23 cellular contexts compared by ENCODE assay signal in the genomic region with DNA sequence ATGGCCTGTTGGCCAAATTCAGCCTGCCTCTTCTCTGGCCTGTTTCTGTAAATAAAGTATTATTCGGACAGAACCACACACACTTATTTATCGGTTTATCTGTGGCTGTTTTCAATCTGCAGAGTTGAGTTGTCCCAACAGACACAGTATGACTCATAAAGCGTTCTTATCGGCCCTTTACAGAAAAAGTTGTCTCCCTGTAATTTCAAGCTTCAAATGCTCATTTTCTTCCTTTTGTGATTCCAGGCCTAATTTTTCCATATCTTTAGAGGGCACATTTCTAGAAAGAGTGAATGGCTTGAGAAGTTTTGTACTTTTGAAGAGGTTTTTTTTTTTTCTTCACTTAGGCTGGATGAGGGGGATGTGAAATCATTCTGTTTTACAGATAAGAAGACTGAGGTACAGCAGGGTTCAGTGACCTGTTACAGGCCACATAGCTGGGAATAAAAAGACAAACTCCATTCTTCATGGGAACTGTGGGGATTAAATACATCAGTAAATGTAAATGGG.
A peak's percentile ranks its signal among the peaks of the same experiment; 100 is the strongest.
DNase-seq lines count a peak whose midpoint lies in the region; ATAC-seq, FAIRE-seq and TF ChIP-seq lines count a peak whose summit lies in the region.
"Had no signal": no experiment of that assay in that cellular context is flagged by ENCODE, and none has a peak within 500 bp of the region (broad histone marks: within the 10 kb centered on the region; RNA-seq: fewer than 3 reads in every experiment).

No MANE protein-coding gene starts in this region.

- BruUV-seq in K562 (replicated peaks; lab: Mats Ljungman, UMichigan), result no TSS peak

- H2BK5ac ChIP-seq in mesenchymal stem cell (ENCODE audit: low read depth, low read length, poor library complexity, severe bottlenecking), result no peak overlapping the region

- no peak overlapping the region for H4K8ac ChIP-seq in mesenchymal stem cell (ENCODE audit: low read length)

- no peak overlapping the region for H4K91ac ChIP-seq in mesenchymal stem cell (ENCODE audit: low read length)

- 0% methylated on average over 4 of the region's 4 CpGs for WGBS in K562 (ENCODE audit: insufficient coverage, low coverage, missing lambda C conversion rate)
- WGBS in mesenchymal stem cell, result 30% methylated on average over 4 of the region's 4 CpGs
- WGBS in sigmoid colon, 2 donors, result 80 to 82% methylated on average over 4 of the region's 4 CpGs
- WGBS in body of pancreas, 2 donors, result 76 to 81% methylated on average over 4 of the region's 4 CpGs

- H3K14ac ChIP-seq in mesenchymal stem cell (ENCODE audit: low read length in 2 of 2), result no peak overlapping the region

- no peaks in the 10 kb centered on the region for H3K79me1 ChIP-seq in mesenchymal stem cell (replicated peaks; ENCODE audit: low read length, poor library complexity, severe bottlenecking)

- H3K18ac ChIP-seq in mesenchymal stem cell (ENCODE audit: low read depth in 1 of 2, low read length in 2 of 2), result no peak overlapping the region

- no peak overlapping the region for H2AK5ac ChIP-seq in mesenchymal stem cell (ENCODE audit: low read length, severe bottlenecking)

- no peak overlapping the region for H2BK15ac ChIP-seq in mesenchymal stem cell (ENCODE audit: low read depth, poor library complexity, severe bottlenecking)

- H3K9ac ChIP-seq in K562 (ENCODE audit: insufficient read depth in 1 of 2, low read depth in 2 of 2, low read length in 2 of 2) (no peak overlapping the region), mesenchymal stem cell (ENCODE audit: low read length) (no peak overlapping the region)

- peak; percentile 55 for TF ChIP-seq EP300 in K562 (IDR thresholded peaks at IDR 0.05; ENCODE audit: low read length)
- TF ChIP-seq EP300 in sigmoid colon (IDR thresholded peaks at IDR 0.05), result no peak

- no peak overlapping the region for H3K4ac ChIP-seq in mesenchymal stem cell (ENCODE audit: low read depth in 1 of 2, low read length in 2 of 2)

- no peak overlapping the region for H2BK120ac ChIP-seq in mesenchymal stem cell (ENCODE audit: low read depth, low read length)

- no peaks in the 10 kb centered on the region for H3K79me2 ChIP-seq in K562 (ENCODE audit: control insufficient read depth, insufficient read depth, low read length)

- no peak for FAIRE-seq in K562 (lab: Jason Lieb, UNC)
- FAIRE-seq: GM12891, GM18507 had no signal

- no peak overlapping the region for H3K27ac ChIP-seq in K562 (ENCODE audit: extremely low read depth, low read depth, low read length)
- H3K27ac ChIP-seq in mesenchymal stem cell (ENCODE audit: low read length, poor library complexity, severe bottlenecking), result no peak overlapping the region
- no peak overlapping the region for H3K27ac ChIP-seq in sigmoid colon
- no peak overlapping the region for H3K27ac ChIP-seq in body of pancreas

- POLR2A ChIA-PET in K562 (lab: Yijun Ruan, JAX) (interaction anchor here (0.6 kb wide), 1 partner anchor 1335 kb away, joined by 3 read pairs; no protein-coding TSS in a partner anchor), GM10248 (lab: Yijun Ruan, JAX) (no interaction called here)

- TF ChIP-seq RAD21 in K562 (CRISPR knock-in tag; conservative IDR thresholded peaks at IDR 0.05 in 1 of 2, IDR thresholded peaks at IDR 0.05 in 1 of 2), result no peak

- H4K20me1 ChIP-seq in K562 (replicated peaks; ENCODE audit: control insufficient read depth, insufficient read depth, low read length), result no peaks in the 10 kb centered on the region

- no peak overlapping the region for H3K4me3 ChIP-seq in K562
- H3K4me3 ChIP-seq in mesenchymal stem cell (ENCODE audit: insufficient read depth in 1 of 2, low read depth in 1 of 2, low read length in 2 of 2), result no peak overlapping the region
- H3K4me3 ChIP-seq in sigmoid colon, result no peak overlapping the region
- no peak overlapping the region for H3K4me3 ChIP-seq in body of pancreas

- TF ChIP-seq CTCF in K562 (IDR thresholded peaks at IDR 0.05 in 2 of 3, conservative IDR thresholded peaks at IDR 0.05 in 1 of 3; ENCODE audit: insufficient read depth in 2 of 3, low read depth in 1 of 3, low read length in 3 of 3) (no peak), GM10248 (IDR thresholded peaks at IDR 0.05; ENCODE audit: control extremely low read depth, extremely low read depth, low read depth, missing control alignments) (no peak), sigmoid colon (IDR thresholded peaks at IDR 0.05) (no peak), body of pancreas (IDR thresholded peaks at IDR 0.05) (no peak)

- no peak overlapping the region for H2BK12ac ChIP-seq in mesenchymal stem cell (ENCODE audit: low read length in 2 of 2)

- H3K4me2 ChIP-seq in K562 (ENCODE audit: insufficient read depth, low read length), result no peak overlapping the region
- no peak overlapping the region for H3K4me2 ChIP-seq in mesenchymal stem cell (ENCODE audit: low read length, poor library complexity, severe bottlenecking)

- H3K36me3 ChIP-seq in K562 (ENCODE audit: control insufficient read depth, insufficient read depth, low read length) (no peaks in the 10 kb centered on the region), mesenchymal stem cell (ENCODE audit: control insufficient read depth in 1 of 2, insufficient read depth in 2 of 2, low read depth in 1 of 2, low read length in 2 of 2) (no peaks in the 10 kb centered on the region), sigmoid colon (no peaks in the 10 kb centered on the region), body of pancreas (replicated peaks in 1 of 2; ENCODE audit: insufficient read depth in 1 of 2, low read depth in 2 of 2) (no peaks in the 10 kb centered on the region)
- H3K36me3 ChIP-seq: BE2C had no signal

- peaks cover 0 to 5% of the 10 kb centered on the region in 2 experiments; a peak in 2 of 5 replicates for H3K4me1 ChIP-seq in K562 (replicated peaks in 1 of 2; ENCODE audit: control insufficient read depth in 2 of 2, insufficient read depth in 2 of 2, low read length in 2 of 2)
- no peaks in the 10 kb centered on the region for H3K4me1 ChIP-seq in mesenchymal stem cell (ENCODE audit: control insufficient read depth, insufficient read depth, low read depth, low read length)
- H3K4me1 ChIP-seq in sigmoid colon, result no peaks in the 10 kb centered on the region
- H3K4me1 ChIP-seq in body of pancreas, result no peaks in the 10 kb centered on the region

- ATAC-seq in K562, result no peak
- ATAC-seq in GM21390 (IDR thresholded peaks at IDR 0.05; ENCODE audit: unreplicated experiment), result no peak
- ATAC-seq in body of pancreas, result no peak
- ATAC-seq: HCT116 had no signal

- CTCF ChIA-PET in K562 (lab: Yijun Ruan, JAX; ENCODE audit: low intra/inter-chr PET ratio) (no interaction called here), GM10248 (lab: Yijun Ruan, JAX) (no interaction called here)

- TF ChIP-seq POLR2A in K562 (conservative IDR thresholded peaks at IDR 0.05) (no peak), sigmoid colon (IDR thresholded peaks at IDR 0.05) (no peak), body of pancreas (IDR thresholded peaks at IDR 0.05) (no peak)

- intact Hi-C loops in K562 (cut with micrococcal nuclease) (no loop called here), sigmoid colon (cut with DNase I) (no loop called here), body of pancreas (cut with DNase I) (no loop called here)

- in situ Hi-C loops in K562 (cut with MboI), result no loop called here

- H2AFZ ChIP-seq in K562 (ENCODE audit: low read depth, low read length), result no peak overlapping the region
- H2AFZ ChIP-seq in mesenchymal stem cell (ENCODE audit: low read depth, low read length), result no peak overlapping the region

- peaks cover 0 to 21% of the 10 kb centered on the region in 2 experiments; a peak in 1 of 5 replicates for H3K27me3 ChIP-seq in K562 (ENCODE audit: control insufficient read depth in 2 of 2, insufficient read depth in 2 of 2, low read length in 2 of 2)
- peaks cover 0 to 19% of the 10 kb centered on the region in 2 experiments for H3K27me3 ChIP-seq in mesenchymal stem cell (ENCODE audit: control insufficient read depth in 1 of 2, insufficient read depth in 1 of 2, low read length in 2 of 2)
- H3K27me3 ChIP-seq in sigmoid colon, result no peaks in the 10 kb centered on the region
- no peaks in the 10 kb centered on the region for H3K27me3 ChIP-seq in body of pancreas
- H3K27me3 ChIP-seq: BE2C had no signal

- no peaks in the 10 kb centered on the region for H3K9me1 ChIP-seq in K562 (ENCODE audit: control insufficient read depth, insufficient read depth, low read length)

- H3K23ac ChIP-seq in mesenchymal stem cell (ENCODE audit: low read length in 2 of 2), result no peak overlapping the region

- H3K9me3 ChIP-seq in K562 (replicated peaks; ENCODE audit: control insufficient read depth, insufficient read depth, low read depth, low read length), result no peaks in the 10 kb centered on the region; the same call in 1 of the 2 replicates
- H3K9me3 ChIP-seq in mesenchymal stem cell (ENCODE audit: control insufficient read depth, low read length), result no peaks in the 10 kb centered on the region
- H3K9me3 ChIP-seq in sigmoid colon, result no peaks in the 10 kb centered on the region
- H3K9me3 ChIP-seq in body of pancreas, result no peaks in the 10 kb centered on the region
- H3K9me3 ChIP-seq: BE2C had no signal

- DNase-seq in OCI-M1 (lab: John Stamatoyannopoulos, UW) (peak; percentile 57), K562 (ENCODE audit: extremely low read depth in 1 of 4, low spot score in 3 of 4) (peak in 3 of 4 experiments; percentile 8 to 34 (median 12)), mesenchymal stem cell (peak; percentile 9), GM10248 (ENCODE audit: extremely low spot score) (no peak), sigmoid colon (no peak), body of pancreas (no peak)
- DNase-seq: ACHN; BE2C; C1 segment of cervical spinal cord; CD4-positive, CD25-positive, alpha-beta regulatory T cell; CD8-positive, alpha-beta memory T cell; COR-L47; DMS 273 treated with DMSO at 0.1 percent for 48 hours; DMS53; DND-41; EL; GOT3; H7; HFFc6 had no signal

TF ChIP-seq in K562, 482 proteins besides CTCF, POLR2A, EP300 and RAD21 (continues in another document):
- TF ChIP-seq MTA2 (IDR thresholded peaks at IDR 0.05; ENCODE audit: low read depth) (peak; percentile 80), ZBTB8A (IDR thresholded peaks at IDR 0.05; ENCODE audit: partially characterized antibody) (no peak), POLR2G (IDR thresholded peaks at IDR 0.05; ENCODE audit: low read depth, low read length) (no peak), FOXM1 (IDR thresholded peaks at IDR 0.05; ENCODE audit: low read depth) (peak; percentile 73; the same call in 1 of the 2 replicates), FOXM1 (CRISPR knock-in tag; IDR thresholded peaks at IDR 0.05; ENCODE audit: low read depth) (no peak), BHLHE40 (IDR thresholded peaks at IDR 0.05; ENCODE audit: low read length) (no peak), ZNF12 (CRISPR knock-in tag; IDR thresholded peaks at IDR 0.05) (no peak), ZNF175 (CRISPR knock-in tag; IDR thresholded peaks at IDR 0.05; ENCODE audit: low read depth) (peak; percentile 74; the same call in 1 of the 2 replicates), TEAD4 (IDR thresholded peaks at IDR 0.05; ENCODE audit: low read length) (peak; percentile 84), TEAD4 (CRISPR knock-in tag; IDR thresholded peaks at IDR 0.05; ENCODE audit: borderline replicate concordance) (no peak), KDM1A (IDR thresholded peaks at IDR 0.05) (peak; percentile 59 to 65), RBM14 (IDR thresholded peaks at IDR 0.05; ENCODE audit: borderline replicate concordance, insufficient read depth, low read depth, low read length) (no peak), SMARCA4 (IDR thresholded peaks at IDR 0.05) (peak; percentile 83)

Comparison
In these comparisons a context has a peak if more than half of its experiments do, and no peak if none do; other contexts are left out.
1. DNase-seq: peak in OCI-M1 (single experiment), K562 (3 of 4) and mesenchymal stem cell (single experiment); none in GM10248 (single experiment), sigmoid colon (single experiment) and body of pancreas (0 of 4).